25 cellular contexts compared by ENCODE assay signal in genomic region chr16:81371106-81371505, GRCh38. TPM values are rescaled to one million over a fixed set of nuclear protein-coding genes. Genes with fewer than 3 reads are reported as not detected.
DNase-seq lines count a peak whose midpoint lies in the region; ATAC-seq, FAIRE-seq and TF ChIP-seq lines count a peak whose summit lies in the region.
"Had no signal": no experiment of that assay in that cellular context is flagged by ENCODE, and none has a peak within 500 bp of the region (broad histone marks: within the 10 kb centered on the region; RNA-seq: fewer than 3 reads in every experiment).

No MANE protein-coding gene starts in this region.

- H3K4me3 ChIP-seq in bronchial epithelial cell (ENCODE audit: low read depth, low read length): no peak overlapping the region
- no peak overlapping the region for H3K4me3 ChIP-seq in MG63
- H3K4me3 ChIP-seq: A549, PC-9 had no signal

- no peak for ATAC-seq in GM19023 (IDR thresholded peaks at IDR 0.05; ENCODE audit: unreplicated experiment)
- ATAC-seq: A549; CD8-positive, alpha-beta T cell had no signal

- H3K36me3 ChIP-seq in bronchial epithelial cell (ENCODE audit: control insufficient read depth, insufficient read depth, low read length) (peaks cover 8% of the 10 kb centered on the region), MG63 (no peaks in the 10 kb centered on the region)

- no peaks in the 10 kb centered on the region for H3K27me3 ChIP-seq in bronchial epithelial cell (ENCODE audit: control insufficient read depth, insufficient read depth, low read length)
- H3K27me3 ChIP-seq in MG63: no peaks in the 10 kb centered on the region

- no peak for FAIRE-seq in bronchial epithelial cell (lab: Jason Lieb, UNC)
- FAIRE-seq in RCC 7860 (lab: Jason Lieb, UNC): no peak
- FAIRE-seq: A549 had no signal

- no peaks in the 10 kb centered on the region for H3K9me3 ChIP-seq in MG63
- H3K9me3 ChIP-seq: A549 had no signal

- peak; percentile 21 for DNase-seq in GM04503 (ENCODE audit: low read depth)
- peak; percentile 72 for DNase-seq in bronchial epithelial cell (ENCODE audit: low read depth)
- peak; percentile 80 for DNase-seq in fibroblast of peridontal ligament (ENCODE audit: extremely low read depth)
- DNase-seq in stromal cell of bone marrow (ENCODE audit: low read depth): peak; percentile 41
- DNase-seq in RCC 7860 (ENCODE audit: low spot score): no peak
- no peak for DNase-seq in MG63
- DNase-seq: C1 segment of cervical spinal cord; CD8-positive, alpha-beta T cell; DMS 273 treated with DMSO at 0.1 percent for 48 hours; DMS79; GF-D8; H7; Karpas-422; MV-4-11; NCI-H1105 treated with DMSO at 0.1 percent for 48 hours; NCI-H146; NCI-H1930; NCI-H2107; NCI-H446 treated with DMSO at 0.1 percent for 48 hours; NCI-H526 treated with DMSO at 0.1 percent for 48 hours; PC-9; Right ventricle myocardium superior; RPMI8226 had no signal

- TF ChIP-seq CTCF in bronchial epithelial cell (IDR thresholded peaks at IDR 0.05; ENCODE audit: insufficient read depth, low read length, severe bottlenecking): no peak

RNA-seq across cellular contexts. Expression of gene GAN, which starts 56.3 kb away (rescaled TPM):
- total RNA-seq in bronchial epithelial cell: 13.7 and 23.4 TPM in 2 replicates
- 1.9 and 2.5 TPM in 2 replicates for total RNA-seq in MG63 (2014; rRNA removed; shearing (Covaris generic); ENCODE audit: low replicate concordance)

Comparison
In these comparisons a context has a peak if more than half of its experiments do, and no peak if none do; other contexts are left out.
1. DNase-seq: peak in GM04503 (single experiment), bronchial epithelial cell (single experiment), fibroblast of peridontal ligament (single experiment) and stromal cell of bone marrow (single experiment); none in RCC 7860 (single experiment) and MG63 (single experiment).